1 cellular context compared by ENCODE assay signal in the genomic region with DNA sequence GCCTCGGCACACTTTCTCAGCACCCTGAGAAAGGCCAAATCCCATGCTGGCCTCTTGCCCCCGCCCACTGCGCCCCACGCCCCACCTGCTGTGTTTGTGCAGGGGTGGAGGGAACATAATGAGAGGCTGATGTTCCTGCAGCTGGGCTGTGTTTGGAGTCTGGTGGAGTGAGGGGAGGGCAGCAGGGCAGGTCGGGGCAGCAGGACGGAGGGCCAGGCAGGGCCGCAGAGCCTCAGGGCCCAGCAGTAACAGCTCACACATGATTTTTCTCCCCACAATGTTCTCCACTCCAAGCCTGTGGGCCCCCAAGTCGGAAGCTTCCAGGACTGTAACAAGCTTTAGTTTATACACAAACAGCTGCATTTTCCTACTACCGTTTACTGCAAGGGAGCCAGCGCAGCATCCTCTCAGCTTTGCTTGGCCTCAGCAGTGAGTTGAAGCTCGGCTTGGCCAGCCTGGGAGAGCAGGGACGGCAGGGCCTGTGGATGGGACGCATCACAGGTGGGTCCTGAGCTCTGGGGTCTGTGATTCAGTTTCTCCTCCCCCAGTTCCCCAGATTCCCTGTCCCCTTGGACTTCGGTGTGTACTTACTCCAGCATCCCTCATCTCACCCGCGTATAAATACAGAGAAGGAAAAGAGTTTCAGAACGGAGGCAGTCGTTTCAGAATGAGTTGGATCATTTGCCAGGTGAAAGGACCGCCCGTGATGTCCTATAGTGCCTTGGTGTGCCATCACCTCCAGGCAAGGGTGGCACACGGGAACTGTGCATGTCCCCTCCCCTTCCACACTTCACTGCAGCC.
TF ChIP-seq lines count a peak whose summit lies in the region.

No MANE protein-coding gene starts in this region.

TF ChIP-seq in GM23338, 12 proteins besides CTCF, POLR2A, EP300 and RAD21 (continued from another document):
- no peak for TF ChIP-seq ZNF462 (CRISPR knock-in tag; IDR thresholded peaks at IDR 0.05)
- no peak for TF ChIP-seq POLR2AphosphoS5 (IDR thresholded peaks at IDR 0.05; ENCODE audit: low read depth)
- TF ChIP-seq EZH2 (IDR thresholded peaks at IDR 0.05; ENCODE audit: low read depth, unreplicated experiment): no peak
- no peak for TF ChIP-seq EZH2phosphoT487 (IDR thresholded peaks at IDR 0.05; ENCODE audit: unreplicated experiment)
- TF ChIP-seq JUNB (IDR thresholded peaks at IDR 0.05; ENCODE audit: unreplicated experiment): no peak
- no peak for TF ChIP-seq CREB1 (CRISPR knock-in tag; IDR thresholded peaks at IDR 0.05; ENCODE audit: low read depth)
